ENCODE assay signal across 25 cellular contexts in genomic region chr7:100641860-100642533, GRCh38. TPM values are rescaled to one million over a fixed set of nuclear protein-coding genes. Genes with fewer than 3 reads are reported as not detected.
DNase-seq lines count a peak whose midpoint lies in the region; ATAC-seq, FAIRE-seq and TF ChIP-seq lines count a peak whose summit lies in the region.
"Had no signal": no experiment of that assay in that cellular context is flagged by ENCODE, and none has a peak within 500 bp of the region (broad histone marks: within the 10 kb centered on the region; RNA-seq: fewer than 3 reads in every experiment).

No MANE protein-coding gene starts in this region.

- H3K27ac ChIP-seq in Karpas-422 (ENCODE audit: low read length) (no peak overlapping the region), H1 (ENCODE audit: low read depth, low read length) (no peak overlapping the region), osteoblast (ENCODE audit: low read depth, low read length) (no peak overlapping the region)
- H3K27ac ChIP-seq: C4-2B, coronary artery, left ventricle myocardium inferior, Peyer's patch, prostate gland, sigmoid colon, VCaP had no signal

- H3K9ac ChIP-seq in Karpas-422 (ENCODE audit: low read length) (no peak overlapping the region), H1 (replicated peaks in 1 of 4; ENCODE audit: extremely low read depth in 1 of 4, low read depth in 3 of 4, low read length in 3 of 4) (no peak overlapping the region)

- H3K4me3 ChIP-seq in Karpas-422 (ENCODE audit: low read length) (peak overlapping the region; percentile 29; the same call in 1 of the 2 replicates), H1 (ENCODE audit: extremely low read depth in 1 of 4, insufficient read depth in 2 of 4, low read depth in 3 of 4, low read length in 4 of 4) (no peak overlapping the region), osteoblast (ENCODE audit: insufficient read depth, low read length) (no peak overlapping the region)
- H3K4me3 ChIP-seq: coronary artery, left ventricle myocardium inferior, prostate gland, sigmoid colon had no signal

- no peak overlapping the region; the same call in 1 of the 2 replicates for H2AK5ac ChIP-seq in H1 (ENCODE audit: low read depth, low read length)

- H3K14ac ChIP-seq in H1 (ENCODE audit: insufficient read length), result no peak overlapping the region

- POLR2A ChIA-PET in H1 (lab: Charles Lee; ENCODE audit: partially characterized antibody), result interaction anchor here (0.6 to 2.0 kb wide), 6 partner anchors 13 to 185 kb away, joined by 3 to 5 read pairs (median 4); partner anchors contain the start of gene ACTL6B

- no peak overlapping the region for H4K8ac ChIP-seq in H1 (ENCODE audit: extremely low read depth, insufficient read depth, low read length)

- no peak for ATAC-seq in GM21526 (IDR thresholded peaks at IDR 0.05; ENCODE audit: low FRiP score, unreplicated experiment)

- TF ChIP-seq RAD21 in H1 (IDR thresholded peaks at IDR 0.05 in 1 of 2, conservative IDR thresholded peaks at IDR 0.05 in 1 of 2; ENCODE audit: low read depth in 2 of 2, low read length in 2 of 2), result no peak

- H4K20me1 ChIP-seq in Karpas-422 (ENCODE audit: insufficient read depth, low read depth, low read length) (no peaks in the 10 kb centered on the region), H1 (replicated peaks in 1 of 2; ENCODE audit: control insufficient read depth in 1 of 2, insufficient read depth in 2 of 2, low read length in 2 of 2) (no peaks in the 10 kb centered on the region), osteoblast (ENCODE audit: insufficient read depth, low read length) (no peaks in the 10 kb centered on the region)

- H2BK20ac ChIP-seq in H1 (ENCODE audit: low read length), result no peak overlapping the region

- H3K23ac ChIP-seq in H1 (ENCODE audit: insufficient read length), result no peak overlapping the region

- H3K27me3 ChIP-seq in Karpas-422 (ENCODE audit: low read length) (no peaks in the 10 kb centered on the region), H1 (replicated peaks in 1 of 4; ENCODE audit: control insufficient read depth in 3 of 4, extremely low read depth in 1 of 4, insufficient read depth in 3 of 4, low read length in 3 of 4) (no peaks in the 10 kb centered on the region), osteoblast (ENCODE audit: insufficient read depth, low read length) (peaks cover 4% of the 10 kb centered on the region)
- H3K27me3 ChIP-seq: Peyer's patch had no signal

- peak overlapping the region; percentile 30 for H3K4me2 ChIP-seq in Karpas-422 (ENCODE audit: low read depth, low read length, poor library complexity, severe bottlenecking)
- peak overlapping the region; percentile 7 to 40; a peak in 1 of 4 replicates for H3K4me2 ChIP-seq in H1 (ENCODE audit: insufficient read depth in 1 of 2, low read depth in 2 of 2, low read length in 2 of 2)
- no peak overlapping the region for H3K4me2 ChIP-seq in osteoblast (ENCODE audit: insufficient read depth, low read length)

- DNase-seq in Karpas-422 (no peak), H1 (ENCODE audit: low read depth in 1 of 2, low spot score in 2 of 2) (no peak), osteoblast (ENCODE audit: insufficient read length, low spot score, missing footprints) (peak; percentile 63), DMS79 (lab: John Stamatoyannopoulos, UW) (no peak), NCI-H1105 treated with DMSO at 0.1 percent for 48 hours (lab: John Stamatoyannopoulos, UW) (no peak)
- DNase-seq: activated naive CD8-positive, alpha-beta T cell treated with anti-CD3 and anti-CD28 coated beads, Interleukin-2, amount 10 ng/mL, durations not matched to agents 7 days and 5 days; Caco-2; effector CD8-positive, alpha-beta T cell; GDM1; left ventricle myocardium inferior; NCI-H2107; NCI-H69; SHP77 treated with DMSO at 0.1 percent for 48 hours; sigmoid colon; stimulated activated naive B cell treated with anti-CD40 and anti-IgM and Interleukin-4, amounts not matched to agents 10 μg/mL and 1 μg/mL and 100 μg/mL, for 72 hours had no signal

- H3K36me3 ChIP-seq in Karpas-422 (ENCODE audit: insufficient read depth, low read length) (no peaks in the 10 kb centered on the region), H1 (ENCODE audit: control insufficient read depth in 2 of 4, insufficient read depth in 4 of 4, low read length in 3 of 4) (no peaks in the 10 kb centered on the region), osteoblast (ENCODE audit: insufficient read depth, low read length) (no peaks in the 10 kb centered on the region)
- H3K36me3 ChIP-seq: left ventricle myocardium inferior, Peyer's patch, prostate gland, sigmoid colon had no signal

- H2BK15ac ChIP-seq in H1 (ENCODE audit: low read length), result no peak overlapping the region

- H3K4ac ChIP-seq in H1 (replicated peaks; ENCODE audit: insufficient read length, low read depth, low read length), result no peak overlapping the region

- no peaks in the 10 kb centered on the region for H3K79me2 ChIP-seq in Karpas-422 (ENCODE audit: low read length)
- H3K79me2 ChIP-seq in H1 (ENCODE audit: control insufficient read depth in 1 of 2, insufficient read depth in 2 of 2, low read length in 2 of 2), result no peaks in the 10 kb centered on the region
- H3K79me2 ChIP-seq in osteoblast (ENCODE audit: insufficient read depth, low read length), result no peaks in the 10 kb centered on the region

- H3K9me3 ChIP-seq in Karpas-422 (ENCODE audit: low read length), result no peaks in the 10 kb centered on the region
- no peaks in the 10 kb centered on the region for H3K9me3 ChIP-seq in H1 (ENCODE audit: insufficient read depth in 2 of 2, low read depth in 1 of 2, low read length in 1 of 2)
- no peaks in the 10 kb centered on the region for H3K9me3 ChIP-seq in osteoblast (ENCODE audit: low read depth, low read length)
- H3K9me3 ChIP-seq: Caco-2, left ventricle myocardium inferior, Peyer's patch, prostate gland, sigmoid colon had no signal

- no peak overlapping the region for H2BK5ac ChIP-seq in H1 (ENCODE audit: low read depth, low read length)

- TF ChIP-seq EP300 in H1 (IDR thresholded peaks at IDR 0.05; ENCODE audit: borderline replicate concordance in 1 of 2, low read depth in 2 of 2, low read length in 2 of 2), result no peak

- H4K5ac ChIP-seq in H1 (ENCODE audit: insufficient read length, low read depth, low read length), result no peak overlapping the region

- no peak for TF ChIP-seq POLR2A in H1 (IDR thresholded peaks at IDR 0.05; ENCODE audit: control extremely low read depth in 1 of 2, low read depth in 2 of 2, low read length in 2 of 2)

- peaks cover 2% of the 10 kb centered on the region; the same call in 1 of the 2 replicates for H3K23me2 ChIP-seq in H1 (ENCODE audit: low read depth, low read length)

- H2AFZ ChIP-seq in Karpas-422 (ENCODE audit: low read length) (no peak overlapping the region), H1 (ENCODE audit: low read length) (no peak overlapping the region), osteoblast (ENCODE audit: low read length) (no peak overlapping the region)

- TF ChIP-seq CTCF in GM12874 (IDR thresholded peaks at IDR 0.05; ENCODE audit: insufficient read depth, low read depth, low read length) (0 out of 2 replicates have a peak, but pooled peaks have one; percentile 6), H1 (IDR thresholded peaks at IDR 0.05; ENCODE audit: control extremely low read depth in 1 of 3, insufficient read depth in 1 of 3, low read depth in 1 of 3, low read length in 3 of 3) (peak in 2 of 3 experiments; percentile 11 to 14; a peak in 2 of 4 replicates), osteoblast (IDR thresholded peaks at IDR 0.05; ENCODE audit: extremely low read depth, low read depth, low read length) (no peak)

- no peak overlapping the region; the same call in 1 of the 2 replicates for H2BK12ac ChIP-seq in H1 (ENCODE audit: low read depth, low read length)

- H4K91ac ChIP-seq in H1 (replicated peaks; ENCODE audit: insufficient read length, low read length), result no peak overlapping the region

- H3K79me1 ChIP-seq in H1 (ENCODE audit: low read depth, low read length), result no peaks in the 10 kb centered on the region

- FAIRE-seq in H1 (lab: Jason Lieb, UNC), result no peak
- FAIRE-seq: astrocyte had no signal

- no peak overlapping the region for H3K56ac ChIP-seq in H1 (replicated peaks; ENCODE audit: insufficient read length, low read depth, low read length)

- H3K18ac ChIP-seq in H1 (ENCODE audit: extremely low read depth, low read length), result no peak overlapping the region

- H3K4me1 ChIP-seq in Karpas-422 (ENCODE audit: low read length), result peaks cover 12% of the 10 kb centered on the region
- H3K4me1 ChIP-seq in H1 (replicated peaks in 1 of 4; ENCODE audit: control insufficient read depth in 3 of 4, insufficient read depth in 4 of 4, low read length in 3 of 4), result peaks cover 0 to 29% (median 16%) of the 10 kb centered on the region in 4 experiments; a peak in 6 of 7 replicates
- no peaks in the 10 kb centered on the region for H3K4me1 ChIP-seq in osteoblast (ENCODE audit: insufficient read depth, low read length)
- H3K4me1 ChIP-seq: Caco-2, left ventricle myocardium inferior, Peyer's patch, prostate gland, sigmoid colon had no signal

- CTCF ChIA-PET in H1 (lab: Charles Lee; ENCODE audit: partially characterized antibody), result interaction anchor here (0.6 to 1.9 kb wide), 15 partner anchors 8 to 453 kb away, joined by 3 to 13 read pairs (median 3); no protein-coding TSS in a partner anchor

- H3K9me2 ChIP-seq in Karpas-422 (replicated peaks; ENCODE audit: insufficient read depth, low read length), result no peaks in the 10 kb centered on the region

- no peak overlapping the region for H2BK120ac ChIP-seq in H1 (replicated peaks; ENCODE audit: low read depth, low read length)

- 90% methylated on average over 10 of the region's 10 CpGs; no CpG with 5 or more reads in 1 of the 2 experiments for WGBS in H1 (ENCODE audit: extremely low coverage in 1 of 2, insufficient coverage in 1 of 2, insufficient read length in 1 of 2, insufficient replicate concordance in 2 of 2, low coverage in 1 of 2, low lambda C conversion rate in 2 of 2, missing lambda C conversion rate in 1 of 2), 2 experiments

RNA-seq across cellular contexts. Expression of gene TFR2, which starts 0.6 kb away (rescaled TPM):
- total RNA-seq in Karpas-422 (2014; rRNA removed; shearing (Covaris generic); ENCODE audit: low replicate concordance), result 4.2 and 12.0 TPM in 2 replicates
- 4.9 and 5.7 TPM in 2 replicates for total RNA-seq in H1 (2021; fragmentation: NEBNext Ultra II Directional; extraction: Animal tissue kit (Norgen Biotek cat#: 25700))
- polyA plus RNA-seq in H1 (2011; rRNA removed), result 4.6 and 6.0 TPM in 2 replicates
- polyA plus RNA-seq in H1 (2011; cell fraction: cytosol; rRNA removed), result 4.0 TPM
- polyA plus RNA-seq in H1 (2011; cell fraction: nucleus; rRNA removed), result 17.7 TPM
- polyA plus RNA-seq in H1 (2012, experiment 1 of 2), result 5.4 to 7.4 TPM (median 6.2 TPM) in 4 replicates
- polyA plus RNA-seq in H1 (2012, experiment 2 of 2), result 3.3 TPM
- 4.0 TPM for polyA plus RNA-seq in H1 (2013, experiment 1 of 2)
- polyA plus RNA-seq in H1 (2013, experiment 2 of 2), result 3.5 TPM
- polyA minus RNA-seq in H1 (2011; rRNA and poly(A)+ RNA removed), result 1.5 and 3.4 TPM in 2 replicates
- polyA minus RNA-seq in H1 (2011; cell fraction: cytosol; rRNA and poly(A)+ RNA removed), result 4.3 TPM
- 7.1 TPM for polyA minus RNA-seq in H1 (2011; cell fraction: nucleus; rRNA and poly(A)+ RNA removed)
- total RNA-seq in osteoblast, result under 0.01 and 0.29 TPM in 2 replicates
- total RNA-seq: myocyte had no signal

RNA-seq across cellular contexts. Expression of gene ACTL6B, which starts 14.3 kb away (rescaled TPM):
- total RNA-seq in Karpas-422 (2014; rRNA removed; shearing (Covaris generic); ENCODE audit: low replicate concordance), result not detected in 2 replicates
- 1.7 and 2.1 TPM in 2 replicates for total RNA-seq in H1 (2021; fragmentation: NEBNext Ultra II Directional; extraction: Animal tissue kit (Norgen Biotek cat#: 25700))
- polyA plus RNA-seq in H1 (2011; rRNA removed), result 4.5 and 4.6 TPM in 2 replicates
- polyA plus RNA-seq in H1 (2011; cell fraction: cytosol; rRNA removed), result 2.7 TPM
- 3.4 TPM for polyA plus RNA-seq in H1 (2011; cell fraction: nucleus; rRNA removed)
- polyA plus RNA-seq in H1 (2012, experiment 1 of 2), result 1.6 to 4.0 TPM (median 3.0 TPM) in 4 replicates
- polyA plus RNA-seq in H1 (2012, experiment 2 of 2), result 2.3 TPM
- 1.1 TPM for polyA plus RNA-seq in H1 (2013, experiment 1 of 2)
- 1.0 TPM for polyA plus RNA-seq in H1 (2013, experiment 2 of 2)
- polyA minus RNA-seq in H1 (2011; rRNA and poly(A)+ RNA removed), result 0.51 and 0.60 TPM in 2 replicates
- polyA minus RNA-seq in H1 (2011; cell fraction: cytosol; rRNA and poly(A)+ RNA removed), result 2.4 TPM
- polyA minus RNA-seq in H1 (2011; cell fraction: nucleus; rRNA and poly(A)+ RNA removed), result 0.70 TPM
- not detected in 2 replicates for total RNA-seq in osteoblast
- total RNA-seq: activated CD4-positive, alpha-beta T cell treated with anti-CD3 and anti-CD28 coated beads, Interleukin-2, amount 10 ng/mL, durations not matched to agents 24 days and 14 days; activated naive CD8-positive, alpha-beta T cell treated with anti-CD3 and anti-CD28 coated beads, Interleukin-2, amount 10 ng/mL, durations not matched to agents 7 days and 5 days; astrocyte; Caco-2; left ventricle myocardium inferior; myocyte; Peyer's patch had no signal

RNA-seq across cellular contexts. Expression of gene MOSPD3, which starts 29.7 kb away (rescaled TPM):
- total RNA-seq in Karpas-422 (2014; rRNA removed; shearing (Covaris generic); ENCODE audit: low replicate concordance), result 8.2 and 9.7 TPM in 2 replicates
- total RNA-seq in H1 (2021; fragmentation: NEBNext Ultra II Directional; extraction: Animal tissue kit (Norgen Biotek cat#: 25700)), result 19.3 and 20.7 TPM in 2 replicates
- 21.4 and 45.7 TPM in 2 replicates for polyA plus RNA-seq in H1 (2011; rRNA removed)
- polyA plus RNA-seq in H1 (2011; cell fraction: cytosol; rRNA removed), result 10.1 TPM
- 23.8 TPM for polyA plus RNA-seq in H1 (2011; cell fraction: nucleus; rRNA removed)
- polyA plus RNA-seq in H1 (2012, experiment 1 of 2), result 15.9 to 26.5 TPM (median 22.6 TPM) in 4 replicates
- polyA plus RNA-seq in H1 (2012, experiment 2 of 2), result 25.8 TPM
- 19.0 TPM for polyA plus RNA-seq in H1 (2013, experiment 1 of 2)
- 17.7 TPM for polyA plus RNA-seq in H1 (2013, experiment 2 of 2)
- 7.0 and 8.1 TPM in 2 replicates for polyA minus RNA-seq in H1 (2011; rRNA and poly(A)+ RNA removed)
- 7.4 TPM for polyA minus RNA-seq in H1 (2011; cell fraction: cytosol; rRNA and poly(A)+ RNA removed)
- 8.7 TPM for polyA minus RNA-seq in H1 (2011; cell fraction: nucleus; rRNA and poly(A)+ RNA removed)
- total RNA-seq in osteoblast, result 5.1 and 7.1 TPM in 2 replicates

RNA-seq across cellular contexts. Expression of gene GNB2, which starts 31.5 kb away (rescaled TPM):
- total RNA-seq in Karpas-422 (2014; rRNA removed; shearing (Covaris generic); ENCODE audit: low replicate concordance), result 65.0 and 101 TPM in 2 replicates
- total RNA-seq in H1 (2021; fragmentation: NEBNext Ultra II Directional; extraction: Animal tissue kit (Norgen Biotek cat#: 25700)), result 157 and 160 TPM in 2 replicates
- polyA plus RNA-seq in H1 (2011; rRNA removed), result 260 and 351 TPM in 2 replicates
- 192 TPM for polyA plus RNA-seq in H1 (2011; cell fraction: cytosol; rRNA removed)
- polyA plus RNA-seq in H1 (2011; cell fraction: nucleus; rRNA removed), result 230 TPM
- polyA plus RNA-seq in H1 (2012, experiment 1 of 2), result 133 to 215 TPM (median 185 TPM) in 4 replicates
- polyA plus RNA-seq in H1 (2012, experiment 2 of 2), result 219 TPM
- 68.1 TPM for polyA plus RNA-seq in H1 (2013, experiment 1 of 2)
- 69.3 TPM for polyA plus RNA-seq in H1 (2013, experiment 2 of 2)
- polyA minus RNA-seq in H1 (2011; rRNA and poly(A)+ RNA removed), result 87.9 and 102 TPM in 2 replicates
- polyA minus RNA-seq in H1 (2011; cell fraction: cytosol; rRNA and poly(A)+ RNA removed), result 71.6 TPM
- 51.5 TPM for polyA minus RNA-seq in H1 (2011; cell fraction: nucleus; rRNA and poly(A)+ RNA removed)
- total RNA-seq in osteoblast, result 72.7 and 84.6 TPM in 2 replicates

RNA-seq across cellular contexts. Expression of gene PCOLCE, which starts 39.8 kb away (rescaled TPM):
- 2.8 and 12.3 TPM in 2 replicates for total RNA-seq in Karpas-422 (2014; rRNA removed; shearing (Covaris generic); ENCODE audit: low replicate concordance)
- total RNA-seq in H1 (2021; fragmentation: NEBNext Ultra II Directional; extraction: Animal tissue kit (Norgen Biotek cat#: 25700)), result 69.2 and 70.6 TPM in 2 replicates
- polyA plus RNA-seq in H1 (2011; rRNA removed), result 21.5 and 46.6 TPM in 2 replicates
- 26.8 TPM for polyA plus RNA-seq in H1 (2011; cell fraction: cytosol; rRNA removed)
- polyA plus RNA-seq in H1 (2011; cell fraction: nucleus; rRNA removed), result 126 TPM
- 80.3 to 96.2 TPM (median 87.0 TPM) in 4 replicates for polyA plus RNA-seq in H1 (2012, experiment 1 of 2)
- 81.2 TPM for polyA plus RNA-seq in H1 (2012, experiment 2 of 2)
- polyA plus RNA-seq in H1 (2013, experiment 1 of 2), result 132 TPM
- polyA plus RNA-seq in H1 (2013, experiment 2 of 2), result 122 TPM
- 7.8 and 13.1 TPM in 2 replicates for polyA minus RNA-seq in H1 (2011; rRNA and poly(A)+ RNA removed)
- 27.5 TPM for polyA minus RNA-seq in H1 (2011; cell fraction: cytosol; rRNA and poly(A)+ RNA removed)
- polyA minus RNA-seq in H1 (2011; cell fraction: nucleus; rRNA and poly(A)+ RNA removed), result 29.2 TPM
- 231 and 259 TPM in 2 replicates for total RNA-seq in osteoblast
